In genomic region chr10:124911124-124912051, GRCh38 we compare ENCODE assay signal across 7 cellular contexts. TPM values are rescaled to one million over a fixed set of nuclear protein-coding genes. Genes with fewer than 3 reads are reported as not detected.
DNase-seq lines count a peak whose midpoint lies in the region; ATAC-seq and TF ChIP-seq lines count a peak whose summit lies in the region.

No MANE protein-coding gene starts in this region.

- no peaks in the 10 kb centered on the region for H3K9me3 ChIP-seq in lower lobe of right lung
- no peaks in the 10 kb centered on the region for H3K9me3 ChIP-seq in tibial artery
- no peaks in the 10 kb centered on the region for H3K9me3 ChIP-seq in PC-9 (ENCODE audit: insufficient read depth, low read depth)

- no peak overlapping the region for H3K4me2 ChIP-seq in PC-9

- H3K4me1 ChIP-seq in lower lobe of right lung (peaks cover 27% of the 10 kb centered on the region), tibial artery (peaks cover 0 to 34% (median 13%) of the 10 kb centered on the region in 4 donors), PC-9 (replicated peaks; ENCODE audit: insufficient read depth) (peaks cover 5% of the 10 kb centered on the region)

- POLR2A ChIA-PET in PC-9 (lab: Charles Lee; ENCODE audit: unreplicated experiment), result interaction anchor here (0.6 kb wide), 1 partner anchor 15 kb away, joined by 4 read pairs; no protein-coding TSS in a partner anchor

- no peaks in the 10 kb centered on the region for H4K20me1 ChIP-seq in PC-9 (ENCODE audit: insufficient read depth)

- BruUV-seq in PC-9 (replicated peaks; lab: Mats Ljungman, UMichigan), result no TSS peak

- no peaks in the 10 kb centered on the region for H3K9me2 ChIP-seq in PC-9 (ENCODE audit: insufficient read depth)

- intact Hi-C loops in lower lobe of right lung (cut with DNase I) (no loop called here), tibial artery (cut with DNase I; ENCODE audit: low total_unique reads) (loop anchor here (10.0 kb wide), 2 partner anchors 153 to 253 kb away; partner anchors contain the start of gene CTBP2), PC-9 (cut with micrococcal nuclease; ENCODE audit: unreplicated experiment) (no loop called here)

- H3K27me3 ChIP-seq in lower lobe of right lung (ENCODE audit: low read depth), result no peaks in the 10 kb centered on the region
- H3K27me3 ChIP-seq in tibial artery, result no peaks in the 10 kb centered on the region
- H3K27me3 ChIP-seq in PC-9 (ENCODE audit: insufficient read depth, low read depth), result no peaks in the 10 kb centered on the region

- no peaks in the 10 kb centered on the region for H3K79me2 ChIP-seq in PC-9 (ENCODE audit: low read depth)

- no peaks in the 10 kb centered on the region for H3K36me3 ChIP-seq in lower lobe of right lung
- no peaks in the 10 kb centered on the region for H3K36me3 ChIP-seq in tibial artery
- no peaks in the 10 kb centered on the region for H3K36me3 ChIP-seq in PC-9 (ENCODE audit: low read depth)

- H3K4me3 ChIP-seq in cardiac fibroblast (replicated peaks in 1 of 2; ENCODE audit: low read depth in 2 of 2, low read length in 2 of 2) (no peak overlapping the region), lower lobe of right lung (no peak overlapping the region), tibial artery (no peak overlapping the region), PC-9 (no peak overlapping the region)

- in situ Hi-C loops in KBM-7 (cut with MboI; ENCODE audit: low pct_unique_long_range_greater_than_20kb, low sequenced_read_pairs), result no loop called here

- peak overlapping the region; percentile 65 for H3K27ac ChIP-seq in lower lobe of right lung
- H3K27ac ChIP-seq in tibial artery, result peak overlapping the region; percentile 74 to 77
- no peak overlapping the region for H3K27ac ChIP-seq in PC-9

- CTCF ChIA-PET in PC-9 (lab: Charles Lee), result no interaction called here

- DNase-seq in KBM-7 (peak; percentile 32), cardiac fibroblast (ENCODE audit: low read depth in 2 of 2) (peak; percentile 62 to 80), lower lobe of right lung (no peak), tibial artery (peak in 1 of 2 donors; percentile 35), PC-9 (no peak)
- no peak for DNase-seq in stimulated activated CD4-positive, alpha-beta T cell treated with anti-CD3 and anti-CD28 coated beads, Interleukin-1b, Interleukin-23, amount 100 ng/mL, for 48 hours

- no peak for TF ChIP-seq CTCF in cardiac fibroblast (IDR thresholded peaks at IDR 0.05; ENCODE audit: low read depth, low read length)
- no peak for TF ChIP-seq CTCF in lower lobe of right lung (IDR thresholded peaks at IDR 0.05)
- no peak for TF ChIP-seq CTCF in tibial artery (IDR thresholded peaks at IDR 0.05)
- TF ChIP-seq CTCF in PC-9 (conservative IDR thresholded peaks at IDR 0.05), result no peak

- no peaks in the 10 kb centered on the region; the same call in 1 of the 2 replicates for H3F3A ChIP-seq in PC-9 (ENCODE audit: insufficient read depth, low read depth)

- no peak overlapping the region for H2AFZ ChIP-seq in PC-9

- ATAC-seq in lower lobe of right lung, result no peak
- no peak for ATAC-seq in HG03025 (IDR thresholded peaks at IDR 0.05; ENCODE audit: low FRiP score, unreplicated experiment)

RNA-seq across cellular contexts. Expression of gene ZRANB1, which starts 30.5 kb away (rescaled TPM):
- total RNA-seq in lower lobe of right lung, result 18.7 TPM
- total RNA-seq in PC-9 (2021), result 9.9 and 10.9 TPM in 2 replicates

Comparison
In these comparisons a context has a peak if more than half of its experiments do, and no peak if none do; other contexts are left out.
1. DNase-seq: peak in KBM-7 (single experiment) and cardiac fibroblast (2 of 2); none in lower lobe of right lung (single experiment), stimulated activated CD4-positive, alpha-beta T cell treated with anti-CD3 and anti-CD28 coated beads, Interleukin-1b, Interleukin-23, amount 100 ng/mL, for 48 hours (single experiment) and PC-9 (0 of 2).